Comparison of ENCODE assay signal across 1 cellular context in genomic region chr1:246558041-246558440, GRCh38.
A peak's percentile ranks its signal among the peaks of the same experiment; 100 is the strongest.
TF ChIP-seq lines count a peak whose summit lies in the region.

No MANE protein-coding gene starts in this region.

TF ChIP-seq in HepG2, 621 proteins besides CTCF, POLR2A, EP300 and RAD21 (continues in another document):
- no peak for TF ChIP-seq SOX5 (CRISPR knock-in tag; IDR thresholded peaks at IDR 0.05; ENCODE audit: borderline replicate concordance)
- no peak for TF ChIP-seq ZNF713 (CRISPR knock-in tag; IDR thresholded peaks at IDR 0.05)
- TF ChIP-seq ZNF703 (CRISPR knock-in tag; IDR thresholded peaks at IDR 0.05; ENCODE audit: borderline replicate concordance): no peak
- TF ChIP-seq SAFB2 (CRISPR knock-in tag; IDR thresholded peaks at IDR 0.05; ENCODE audit: borderline replicate concordance, low read depth): no peak
- no peak for TF ChIP-seq ZMAT5 (CRISPR knock-in tag; IDR thresholded peaks at IDR 0.05; ENCODE audit: borderline replicate concordance, low read depth)
- TF ChIP-seq ZNF577 (CRISPR knock-in tag; IDR thresholded peaks at IDR 0.05; ENCODE audit: borderline replicate concordance, low read depth): no peak
- no peak for TF ChIP-seq ZNF615 (CRISPR knock-in tag; IDR thresholded peaks at IDR 0.05; ENCODE audit: borderline replicate concordance)
- no peak for TF ChIP-seq HDAC1 (CRISPR knock-in tag; IDR thresholded peaks at IDR 0.05)
- TF ChIP-seq ZNF841 (CRISPR knock-in tag; IDR thresholded peaks at IDR 0.05; ENCODE audit: borderline replicate concordance): no peak
- no peak for TF ChIP-seq ZNF776 (CRISPR knock-in tag; IDR thresholded peaks at IDR 0.05)
- no peak for TF ChIP-seq SRSF1 (optimal IDR thresholded peaks at IDR 0.05; ENCODE audit: low read depth, low read length)
- TF ChIP-seq ZFP91 (CRISPR knock-in tag; IDR thresholded peaks at IDR 0.05; ENCODE audit: borderline replicate concordance): no peak
- peak; percentile 46; the same call in 1 of the 2 replicates for TF ChIP-seq CEBPG (CRISPR knock-in tag; IDR thresholded peaks at IDR 0.05)
- TF ChIP-seq ZBTB21 (CRISPR knock-in tag; IDR thresholded peaks at IDR 0.05): no peak
- TF ChIP-seq CREM (IDR thresholded peaks at IDR 0.05): no peak
- no peak for TF ChIP-seq CREM (CRISPR knock-in tag; IDR thresholded peaks at IDR 0.05)
- peak; percentile 26; the same call in 1 of the 2 replicates for TF ChIP-seq NR2C2 (CRISPR knock-in tag; IDR thresholded peaks at IDR 0.05; ENCODE audit: borderline replicate concordance)
- TF ChIP-seq FOXA3 (CRISPR knock-in tag; IDR thresholded peaks at IDR 0.05): no peak
- TF ChIP-seq ZNF124 (CRISPR knock-in tag; IDR thresholded peaks at IDR 0.05): no peak
- no peak for TF ChIP-seq CHCHD3 (CRISPR knock-in tag; IDR thresholded peaks at IDR 0.05)
- no peak for TF ChIP-seq MXD1 (CRISPR knock-in tag; IDR thresholded peaks at IDR 0.05)
- TF ChIP-seq SOX6 (IDR thresholded peaks at IDR 0.05): no peak
- peak; percentile 16; the same call in 1 of the 2 replicates for TF ChIP-seq SOX6 (CRISPR knock-in tag; IDR thresholded peaks at IDR 0.05)
- no peak for TF ChIP-seq MATR3 (CRISPR knock-in tag; IDR thresholded peaks at IDR 0.05)
- no peak for TF ChIP-seq ZNF83 (CRISPR knock-in tag; IDR thresholded peaks at IDR 0.05; ENCODE audit: borderline replicate concordance)
- TF ChIP-seq CREB3 (CRISPR knock-in tag; IDR thresholded peaks at IDR 0.05): no peak
- no peak for TF ChIP-seq ZNF382 (CRISPR knock-in tag; IDR thresholded peaks at IDR 0.05; ENCODE audit: borderline replicate concordance)
- TF ChIP-seq ZBTB4 (CRISPR knock-in tag; IDR thresholded peaks at IDR 0.05; ENCODE audit: borderline replicate concordance): no peak
- TF ChIP-seq HOXA5 (CRISPR knock-in tag; IDR thresholded peaks at IDR 0.05): no peak
- TF ChIP-seq CCAR2 (optimal IDR thresholded peaks at IDR 0.05; ENCODE audit: low read depth, low read length): no peak
- TF ChIP-seq SMAD9 (CRISPR knock-in tag; IDR thresholded peaks at IDR 0.05): no peak
- no peak for TF ChIP-seq MIER2 (CRISPR knock-in tag; IDR thresholded peaks at IDR 0.05)
- no peak for TF ChIP-seq NFIC (IDR thresholded peaks at IDR 0.05; ENCODE audit: low read length)
- TF ChIP-seq ZBTB7B (CRISPR knock-in tag; IDR thresholded peaks at IDR 0.05): no peak
- peak; percentile 64 to 66; a peak in 2 of 4 replicates for TF ChIP-seq NR2F1 (CRISPR knock-in tag; IDR thresholded peaks at IDR 0.05)
- no peak for TF ChIP-seq ISL2 (CRISPR knock-in tag; IDR thresholded peaks at IDR 0.05)
- no peak for TF ChIP-seq ZGPAT (CRISPR knock-in tag; IDR thresholded peaks at IDR 0.05)
- no peak for TF ChIP-seq HIVEP1 (CRISPR knock-in tag; IDR thresholded peaks at IDR 0.05)
- TF ChIP-seq SALL1 (CRISPR knock-in tag; IDR thresholded peaks at IDR 0.05): peak; percentile 49
- peak; percentile 73; the same call in 1 of the 2 replicates for TF ChIP-seq ZNF362 (CRISPR knock-in tag; IDR thresholded peaks at IDR 0.05; ENCODE audit: borderline replicate concordance)
- TF ChIP-seq ARID5B (CRISPR knock-in tag; IDR thresholded peaks at IDR 0.05): peak; percentile 43; the same call in 1 of the 2 replicates
- TF ChIP-seq TBX3 (IDR thresholded peaks at IDR 0.05; ENCODE audit: borderline replicate concordance): no peak
- no peak for TF ChIP-seq HNF1A (IDR thresholded peaks at IDR 0.05; ENCODE audit: low read depth)
- no peak for TF ChIP-seq HNF1A (CRISPR knock-in tag; IDR thresholded peaks at IDR 0.05; ENCODE audit: borderline replicate concordance)
- no peak for TF ChIP-seq HDAC2 (CRISPR knock-in tag; IDR thresholded peaks at IDR 0.05)
- no peak for TF ChIP-seq ZNF333 (CRISPR knock-in tag; IDR thresholded peaks at IDR 0.05; ENCODE audit: borderline replicate concordance)
- no peak for TF ChIP-seq NFIB (CRISPR knock-in tag; IDR thresholded peaks at IDR 0.05; ENCODE audit: borderline replicate concordance)
- TF ChIP-seq SOX13 (IDR thresholded peaks at IDR 0.05): no peak
- TF ChIP-seq SOX13 (CRISPR knock-in tag; conservative IDR thresholded peaks at IDR 0.05 in 1 of 2, IDR thresholded peaks at IDR 0.05 in 1 of 2): no peak
- no peak for TF ChIP-seq ZMYM3 (CRISPR knock-in tag; IDR thresholded peaks at IDR 0.05)
- TF ChIP-seq CEBPB (IDR thresholded peaks at IDR 0.05; ENCODE audit: borderline replicate concordance, low read depth, low read length): peak; percentile 66; the same call in 1 of the 2 replicates
- no peak for TF ChIP-seq ZBTB38 (CRISPR knock-in tag; IDR thresholded peaks at IDR 0.05)
- peak; percentile 74 for TF ChIP-seq NR2F6 (IDR thresholded peaks at IDR 0.05)
- peak; percentile 78; the same call in 1 of the 2 replicates for TF ChIP-seq NR2F6 (CRISPR knock-in tag; IDR thresholded peaks at IDR 0.05)
- TF ChIP-seq TGIF2 (CRISPR knock-in tag; IDR thresholded peaks at IDR 0.05): no peak
- no peak for TF ChIP-seq LBX2 (CRISPR knock-in tag; IDR thresholded peaks at IDR 0.05; ENCODE audit: borderline replicate concordance)
